8 cellular contexts compared by ENCODE assay signal in the genomic region with DNA sequence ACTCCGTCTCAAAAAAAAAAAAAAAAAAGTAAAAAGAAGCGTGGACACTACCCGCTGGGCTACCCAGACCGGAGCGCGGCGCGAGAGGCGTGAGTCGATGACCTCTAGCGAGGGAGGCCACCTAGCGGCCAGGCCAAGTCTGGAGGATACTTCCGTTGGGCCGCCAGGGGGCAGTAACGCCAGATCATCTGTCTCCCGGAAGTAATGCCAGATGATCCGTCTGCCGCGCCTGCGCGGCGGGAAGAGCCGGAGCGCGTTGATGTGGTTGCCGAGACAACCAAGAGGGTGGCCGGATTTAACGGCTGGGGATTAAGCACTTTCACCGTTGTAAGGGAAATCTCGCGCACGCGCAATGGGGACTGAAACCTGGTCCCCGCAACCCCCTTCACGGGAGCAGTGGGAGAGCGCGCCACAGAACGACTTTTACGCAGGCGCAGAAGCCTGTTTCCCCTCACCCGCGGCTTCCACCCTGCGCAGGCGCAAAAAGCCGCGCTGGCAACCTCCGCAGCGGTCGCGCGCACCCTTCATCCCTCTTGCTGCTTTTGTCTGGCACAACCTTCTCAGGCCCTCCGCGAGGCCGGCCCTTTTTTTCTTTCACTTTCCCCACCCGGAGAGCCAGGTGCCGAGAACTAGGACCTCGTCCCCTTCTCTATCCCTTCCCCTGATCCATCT. TPM values are rescaled to one million over a fixed set of nuclear protein-coding genes. Genes with fewer than 3 reads are reported as not detected.
DNase-seq lines count a peak whose midpoint lies in the region; ATAC-seq, FAIRE-seq and TF ChIP-seq lines count a peak whose summit lies in the region.

No MANE protein-coding gene starts in this region.

- H3K27ac ChIP-seq in CD4-positive, alpha-beta T cell (ENCODE audit: low read depth, low read length): peak overlapping the region; percentile 100
- H3K27ac ChIP-seq in HepG2 (ENCODE audit: extremely low read length, insufficient read depth, low read length): peak overlapping the region; percentile 99

- TF ChIP-seq CTCF in CD4-positive, alpha-beta T cell (IDR thresholded peaks at IDR 0.05): peak; percentile 100
- TF ChIP-seq CTCF in HepG2 (CRISPR knock-in tag; IDR thresholded peaks at IDR 0.05): peak; percentile 99

- peak; percentile 98 to 100 (median 98) for DNase-seq in CD4-positive, alpha-beta T cell
- peak; percentile 99 for DNase-seq in NCI-H69 (lab: John Stamatoyannopoulos, UW)
- DNase-seq in activated CD4-positive, alpha-beta T cell treated with anti-CD3 and anti-CD28 coated beads, Interleukin-2, amount 50 U/mL, for 1 hour: peak; percentile 99
- peak; percentile 97 for DNase-seq in dedifferentiated amniotic fluid mesenchymal stem cell (ENCODE audit: extremely low spot score)
- DNase-seq in HepG2 (ENCODE audit: low spot score): peak; percentile 97
- DNase-seq in stimulated activated CD4-positive, alpha-beta T cell treated with anti-CD3 and anti-CD28 coated beads, Interleukin-2, amount 100 ng/mL, for 48 hours: peak; percentile 93 to 97

- under 1% methylated on average over 43 of the region's 57 CpGs for WGBS in HepG2 (ENCODE audit: low lambda C conversion rate)

- FAIRE-seq in HepG2 (lab: Jason Lieb, UNC): no peak

- H3K27me3 Mint-ChIP-seq in CD4-positive, alpha-beta T cell: no peaks in the 10 kb centered on the region

- CTCF ChIA-PET in CD4-positive, alpha-beta T cell (lab: Charles Lee): interaction anchor here (0.7 to 2.5 kb wide), 11 partner anchors 10 to 315 kb away, joined by 3 to 29 read pairs (median 5); partner anchors contain the start of genes FIZ1, ZNF581 and ZNF865
- CTCF ChIA-PET in HepG2 (lab: Yijun Ruan, JAX; ENCODE audit: low intra/inter-chr PET ratio, low total read pairs): interaction anchor here (0.7 to 2.3 kb wide), 4 partner anchors 9 to 21 kb away, joined by 3 to 21 read pairs (median 6); no protein-coding TSS in a partner anchor

- peak; percentile 54 to 80; a peak in 3 of 4 replicates for TF ChIP-seq POLR2A in HepG2 (IDR thresholded peaks at IDR 0.05; ENCODE audit: insufficient read depth in 1 of 2, low read depth in 2 of 2, low read length in 2 of 2)

- H3K9me3 Mint-ChIP-seq in CD4-positive, alpha-beta T cell: no peaks in the 10 kb centered on the region

- H3K4me2 ChIP-seq in HepG2 (ENCODE audit: low read depth, low read length): peak overlapping the region; percentile 91

- TSS peak; percentile 82 for BruUV-seq in HepG2 (replicated peaks; lab: Mats Ljungman, UMichigan)

- H4K20me1 ChIP-seq in HepG2 (ENCODE audit: insufficient read depth, low read length): peaks cover 34% of the 10 kb centered on the region

- peaks cover 43% of the 10 kb centered on the region for H3K4me1 Mint-ChIP-seq in CD4-positive, alpha-beta T cell (ENCODE audit: low read depth)

- TF ChIP-seq RAD21 in HepG2 (CRISPR knock-in tag; IDR thresholded peaks at IDR 0.05): peak; percentile 79

- H3K79me2 ChIP-seq in HepG2 (ENCODE audit: insufficient read depth, low read length): peaks cover 35% of the 10 kb centered on the region

- peaks cover 32% of the 10 kb centered on the region for H3K4me1 ChIP-seq in HepG2 (ENCODE audit: insufficient read depth, low read length)

- H3K36me3 Mint-ChIP-seq in CD4-positive, alpha-beta T cell (ENCODE audit: low read depth): peaks cover 32% of the 10 kb centered on the region

- H3K4me3 ChIP-seq in HepG2 (replicated peaks in 1 of 3; ENCODE audit: insufficient read depth in 1 of 3, low read depth in 2 of 3, low read length in 3 of 3): peak overlapping the region; percentile 85 to 99 (median 97)

- H3K4me3 Mint-ChIP-seq in CD4-positive, alpha-beta T cell: peak overlapping the region; percentile 94

- H3K9ac ChIP-seq in HepG2 (ENCODE audit: insufficient read depth, low read depth, low read length): peak overlapping the region; percentile 99

- TF ChIP-seq EP300 in HepG2 (IDR thresholded peaks at IDR 0.05; ENCODE audit: low read depth in 2 of 2, low read length in 2 of 2): 0 out of 4 replicates have a peak, but pooled peaks of 1 of the 2 experiments have one; percentile 35
- TF ChIP-seq EP300 in HepG2 (CRISPR knock-in tag; IDR thresholded peaks at IDR 0.05; ENCODE audit: borderline replicate concordance): no peak

- in situ Hi-C loops in HepG2 (cut with HindIII; ENCODE audit: extremely low pct_ligation_motif_present, low pct_unique_long_range_greater_than_20kb): no loop called here

- H3K36me3 ChIP-seq in HepG2 (replicated peaks in 1 of 2; ENCODE audit: control insufficient read depth in 1 of 2, insufficient read depth in 2 of 2, low read length in 2 of 2): peaks cover 0 to 2% of the 10 kb centered on the region in 2 experiments; a peak in 3 of 5 replicates

- POLR2A ChIA-PET in CD4-positive, alpha-beta T cell (lab: Charles Lee): interaction anchor here (0.6 to 3.9 kb wide), 37 partner anchors 8 to 1538 kb away, joined by 3 to 43 read pairs (median 4); partner anchors contain the start of genes CNOT3, FIZ1, HSPBP1 and KMT5C
- POLR2A ChIA-PET in HepG2 (lab: Yijun Ruan, JAX): interaction anchor here (0.7 to 2.1 kb wide), 26 partner anchors 9 to 1464 kb away, joined by 3 to 27 read pairs (median 6); partner anchors contain the start of genes EPN1, FIZ1, HSPBP1 and ISOC2

- ATAC-seq in CD4-positive, alpha-beta T cell (ENCODE audit: poor library complexity): peak; percentile 54
- ATAC-seq in GM19395 (IDR thresholded peaks at IDR 0.05; ENCODE audit: unreplicated experiment) (peak; percentile 54), HG03558 (IDR thresholded peaks at IDR 0.05; ENCODE audit: extremely low read depth, unreplicated experiment) (peak; percentile 25), HepG2 (peak; percentile 47)

- H3K27ac Mint-ChIP-seq in CD4-positive, alpha-beta T cell: peak overlapping the region; percentile 93

- no peak overlapping the region for H2AFZ ChIP-seq in HepG2 (ENCODE audit: low read length)

- intact Hi-C loops in CD4-positive, alpha-beta T cell (cut with DNase I, micrococcal nuclease): loop anchor here (1.0 to 10.0 kb wide), 3 partner anchors 21 to 1459 kb away; partner anchors contain the start of genes FIZ1 (in 2 of the 2) and TSEN34 (in 1 of the 2)
- intact Hi-C loops in HepG2 (cut with micrococcal nuclease; ENCODE audit: unreplicated experiment): no loop called here

- H3K27me3 ChIP-seq in CD4-positive, alpha-beta T cell (ENCODE audit: control insufficient read depth, insufficient read depth, low read length): no peaks in the 10 kb centered on the region
- H3K27me3 ChIP-seq in HepG2 (ENCODE audit: control insufficient read depth in 1 of 2, insufficient read depth in 2 of 2, low read length in 2 of 2): no peaks in the 10 kb centered on the region; a peak in 1 of 5 replicates

- no peaks in the 10 kb centered on the region for H3K9me3 ChIP-seq in CD4-positive, alpha-beta T cell (ENCODE audit: control insufficient read depth, low read length)
- no peaks in the 10 kb centered on the region for H3K9me3 ChIP-seq in HepG2 (ENCODE audit: low read length)

RNA-seq across cellular contexts. Expression of gene U2AF2, which starts 1.0 kb away (rescaled TPM):
- total RNA-seq in CD4-positive, alpha-beta T cell: 100 to 1,000 TPM; 209 to 212 TPM
- total RNA-seq in HepG2 (2016; rRNA removed; fragmentation: Illumina TruSeq; extraction: Trizol): 124 and 127 TPM in 2 replicates
- total RNA-seq in HepG2 (2016; cell fraction: cytosol; rRNA removed; fragmentation: Illumina TruSeq; extraction: Trizol; ENCODE audit: low read depth): 22.0 and 23.9 TPM in 2 replicates
- 117 and 129 TPM in 2 replicates for total RNA-seq in HepG2 (2016; cell fraction: insoluble cytoplasmic fraction; rRNA removed; fragmentation: Illumina TruSeq; extraction: Trizol)
- 34.1 and 39.9 TPM in 2 replicates for total RNA-seq in HepG2 (2016; cell fraction: membrane; rRNA removed; fragmentation: Illumina TruSeq; extraction: Trizol)
- 67.4 and 78.0 TPM in 2 replicates for total RNA-seq in HepG2 (2016; cell fraction: nucleus; rRNA removed; fragmentation: Illumina TruSeq; extraction: Trizol)
- 84.3 and 116 TPM in 2 replicates for polyA plus RNA-seq in HepG2 (2011; rRNA removed)
- polyA plus RNA-seq in HepG2 (2011; cell fraction: cytosol; rRNA removed): 64.9 and 87.3 TPM in 2 replicates
- 388 and 484 TPM in 2 replicates for polyA plus RNA-seq in HepG2 (2011; cell fraction: nucleus; rRNA removed)
- polyA plus RNA-seq in HepG2 (2012): 86.8 and 111 TPM in 2 replicates
- 10.3 TPM in 2 replicates for polyA plus RNA-seq in HepG2 (2016; cell fraction: cytosol; fragmentation: Illumina TruSeq; extraction: Trizol; ENCODE audit: low read depth)
- polyA plus RNA-seq in HepG2 (2016; cell fraction: insoluble cytoplasmic fraction; fragmentation: Illumina TruSeq; extraction: Trizol; ENCODE audit: low read depth): 146 and 162 TPM in 2 replicates
- 21.2 and 21.5 TPM in 2 replicates for polyA plus RNA-seq in HepG2 (2016; cell fraction: membrane; fragmentation: Illumina TruSeq; extraction: Trizol; ENCODE audit: low read depth)
- polyA plus RNA-seq in HepG2 (2016; cell fraction: nucleus; fragmentation: Illumina TruSeq; extraction: Trizol; ENCODE audit: insufficient read depth, low read depth): 178 and 182 TPM in 2 replicates
- polyA minus RNA-seq in HepG2 (2011; rRNA and poly(A)+ RNA removed; ENCODE audit: low replicate concordance): 124 and 144 TPM in 2 replicates
- polyA minus RNA-seq in HepG2 (2011; cell fraction: cytosol; rRNA and poly(A)+ RNA removed): 41.7 and 55.9 TPM in 2 replicates
- polyA minus RNA-seq in HepG2 (2011; cell fraction: nucleus; rRNA and poly(A)+ RNA removed): 60.4 and 76.0 TPM in 2 replicates

RNA-seq across cellular contexts. Expression of gene CCDC106, which starts 5.8 kb away (rescaled TPM):
- total RNA-seq in CD4-positive, alpha-beta T cell: 1 to 10 TPM; 1.7 to 1.8 TPM
- 7.0 and 8.8 TPM in 2 replicates for total RNA-seq in HepG2 (2016; rRNA removed; fragmentation: Illumina TruSeq; extraction: Trizol)
- 10.8 and 12.3 TPM in 2 replicates for total RNA-seq in HepG2 (2016; cell fraction: cytosol; rRNA removed; fragmentation: Illumina TruSeq; extraction: Trizol; ENCODE audit: low read depth)
- total RNA-seq in HepG2 (2016; cell fraction: insoluble cytoplasmic fraction; rRNA removed; fragmentation: Illumina TruSeq; extraction: Trizol): 4.5 and 9.6 TPM in 2 replicates
- total RNA-seq in HepG2 (2016; cell fraction: membrane; rRNA removed; fragmentation: Illumina TruSeq; extraction: Trizol): 15.2 and 19.5 TPM in 2 replicates
- total RNA-seq in HepG2 (2016; cell fraction: nucleus; rRNA removed; fragmentation: Illumina TruSeq; extraction: Trizol): 4.3 and 4.4 TPM in 2 replicates
- polyA plus RNA-seq in HepG2 (2011; rRNA removed): 4.7 and 6.2 TPM in 2 replicates
- polyA plus RNA-seq in HepG2 (2011; cell fraction: cytosol; rRNA removed): 3.2 and 6.1 TPM in 2 replicates
- 12.9 and 13.3 TPM in 2 replicates for polyA plus RNA-seq in HepG2 (2011; cell fraction: nucleus; rRNA removed)
- polyA plus RNA-seq in HepG2 (2012): 4.6 and 4.9 TPM in 2 replicates
- 17.8 and 22.3 TPM in 2 replicates for polyA plus RNA-seq in HepG2 (2016; cell fraction: cytosol; fragmentation: Illumina TruSeq; extraction: Trizol; ENCODE audit: low read depth)
- polyA plus RNA-seq in HepG2 (2016; cell fraction: insoluble cytoplasmic fraction; fragmentation: Illumina TruSeq; extraction: Trizol; ENCODE audit: low read depth): 10.6 and 16.4 TPM in 2 replicates
- 23.8 and 25.2 TPM in 2 replicates for polyA plus RNA-seq in HepG2 (2016; cell fraction: membrane; fragmentation: Illumina TruSeq; extraction: Trizol; ENCODE audit: low read depth)
- 20.2 and 22.7 TPM in 2 replicates for polyA plus RNA-seq in HepG2 (2016; cell fraction: nucleus; fragmentation: Illumina TruSeq; extraction: Trizol; ENCODE audit: insufficient read depth, low read depth)
- 4.4 and 6.2 TPM in 2 replicates for polyA minus RNA-seq in HepG2 (2011; rRNA and poly(A)+ RNA removed; ENCODE audit: low replicate concordance)
- 1.8 and 3.4 TPM in 2 replicates for polyA minus RNA-seq in HepG2 (2011; cell fraction: cytosol; rRNA and poly(A)+ RNA removed)
- 2.2 and 3.9 TPM in 2 replicates for polyA minus RNA-seq in HepG2 (2011; cell fraction: nucleus; rRNA and poly(A)+ RNA removed)

RNA-seq across cellular contexts. Expression of gene ZNF581, which starts 10.3 kb away (rescaled TPM):
- 10 to 100 TPM; 23.1 to 24.7 TPM for total RNA-seq in CD4-positive, alpha-beta T cell
- 18.4 and 19.6 TPM in 2 replicates for total RNA-seq in HepG2 (2016; rRNA removed; fragmentation: Illumina TruSeq; extraction: Trizol)
- total RNA-seq in HepG2 (2016; cell fraction: cytosol; rRNA removed; fragmentation: Illumina TruSeq; extraction: Trizol; ENCODE audit: low read depth): 34.0 and 35.7 TPM in 2 replicates
- total RNA-seq in HepG2 (2016; cell fraction: insoluble cytoplasmic fraction; rRNA removed; fragmentation: Illumina TruSeq; extraction: Trizol): 17.7 and 20.9 TPM in 2 replicates
- 38.4 and 42.1 TPM in 2 replicates for total RNA-seq in HepG2 (2016; cell fraction: membrane; rRNA removed; fragmentation: Illumina TruSeq; extraction: Trizol)
- total RNA-seq in HepG2 (2016; cell fraction: nucleus; rRNA removed; fragmentation: Illumina TruSeq; extraction: Trizol): 10.8 and 12.4 TPM in 2 replicates
- polyA plus RNA-seq in HepG2 (2011; rRNA removed): 49.5 and 52.6 TPM in 2 replicates
- 38.8 and 63.7 TPM in 2 replicates for polyA plus RNA-seq in HepG2 (2011; cell fraction: cytosol; rRNA removed)
- polyA plus RNA-seq in HepG2 (2011; cell fraction: nucleus; rRNA removed): 31.7 and 33.0 TPM in 2 replicates
- 36.3 and 55.4 TPM in 2 replicates for polyA plus RNA-seq in HepG2 (2012)
- polyA plus RNA-seq in HepG2 (2016; cell fraction: cytosol; fragmentation: Illumina TruSeq; extraction: Trizol; ENCODE audit: low read depth): 26.5 and 29.6 TPM in 2 replicates
- 17.0 and 19.4 TPM in 2 replicates for polyA plus RNA-seq in HepG2 (2016; cell fraction: insoluble cytoplasmic fraction; fragmentation: Illumina TruSeq; extraction: Trizol; ENCODE audit: low read depth)
- 31.3 and 37.7 TPM in 2 replicates for polyA plus RNA-seq in HepG2 (2016; cell fraction: membrane; fragmentation: Illumina TruSeq; extraction: Trizol; ENCODE audit: low read depth)
- polyA plus RNA-seq in HepG2 (2016; cell fraction: nucleus; fragmentation: Illumina TruSeq; extraction: Trizol; ENCODE audit: insufficient read depth, low read depth): 21.8 and 23.7 TPM in 2 replicates
- 18.8 and 71.6 TPM in 2 replicates for polyA minus RNA-seq in HepG2 (2011; rRNA and poly(A)+ RNA removed; ENCODE audit: low replicate concordance)
- 32.7 and 49.8 TPM in 2 replicates for polyA minus RNA-seq in HepG2 (2011; cell fraction: cytosol; rRNA and poly(A)+ RNA removed)
- 8.4 and 9.6 TPM in 2 replicates for polyA minus RNA-seq in HepG2 (2011; cell fraction: nucleus; rRNA and poly(A)+ RNA removed)

RNA-seq across cellular contexts. Expression of gene ZNF580, which starts 13.0 kb away (rescaled TPM):
- total RNA-seq in CD4-positive, alpha-beta T cell: 10 to 100 TPM; 45.2 to 46.6 TPM
- 3.0 and 4.4 TPM in 2 replicates for total RNA-seq in HepG2 (2016; rRNA removed; fragmentation: Illumina TruSeq; extraction: Trizol)
- total RNA-seq in HepG2 (2016; cell fraction: cytosol; rRNA removed; fragmentation: Illumina TruSeq; extraction: Trizol; ENCODE audit: low read depth): 4.9 and 7.2 TPM in 2 replicates
- total RNA-seq in HepG2 (2016; cell fraction: insoluble cytoplasmic fraction; rRNA removed; fragmentation: Illumina TruSeq; extraction: Trizol): 1.4 and 3.8 TPM in 2 replicates
- total RNA-seq in HepG2 (2016; cell fraction: membrane; rRNA removed; fragmentation: Illumina TruSeq; extraction: Trizol): 6.2 and 8.6 TPM in 2 replicates
- total RNA-seq in HepG2 (2016; cell fraction: nucleus; rRNA removed; fragmentation: Illumina TruSeq; extraction: Trizol): 3.4 and 4.3 TPM in 2 replicates
- 6.0 and 7.0 TPM in 2 replicates for polyA plus RNA-seq in HepG2 (2011; rRNA removed)
- polyA plus RNA-seq in HepG2 (2011; cell fraction: cytosol; rRNA removed): 4.7 and 7.3 TPM in 2 replicates
- polyA plus RNA-seq in HepG2 (2011; cell fraction: nucleus; rRNA removed): 27.6 and 35.1 TPM in 2 replicates
- polyA plus RNA-seq in HepG2 (2012): 18.9 and 26.2 TPM in 2 replicates
- polyA plus RNA-seq in HepG2 (2016; cell fraction: cytosol; fragmentation: Illumina TruSeq; extraction: Trizol; ENCODE audit: low read depth): 32.0 and 36.6 TPM in 2 replicates
- 11.3 and 16.8 TPM in 2 replicates for polyA plus RNA-seq in HepG2 (2016; cell fraction: insoluble cytoplasmic fraction; fragmentation: Illumina TruSeq; extraction: Trizol; ENCODE audit: low read depth)
- 30.4 and 35.3 TPM in 2 replicates for polyA plus RNA-seq in HepG2 (2016; cell fraction: membrane; fragmentation: Illumina TruSeq; extraction: Trizol; ENCODE audit: low read depth)
- 20.0 and 25.7 TPM in 2 replicates for polyA plus RNA-seq in HepG2 (2016; cell fraction: nucleus; fragmentation: Illumina TruSeq; extraction: Trizol; ENCODE audit: insufficient read depth, low read depth)
- polyA minus RNA-seq in HepG2 (2011; rRNA and poly(A)+ RNA removed; ENCODE audit: low replicate concordance): 7.9 and 9.8 TPM in 2 replicates
- 8.1 and 9.1 TPM in 2 replicates for polyA minus RNA-seq in HepG2 (2011; cell fraction: cytosol; rRNA and poly(A)+ RNA removed)
- 7.1 and 8.8 TPM in 2 replicates for polyA minus RNA-seq in HepG2 (2011; cell fraction: nucleus; rRNA and poly(A)+ RNA removed)

RNA-seq across cellular contexts. Expression of gene EPN1, which starts 21.2 kb away (rescaled TPM):
- total RNA-seq in CD4-positive, alpha-beta T cell: 10 to 100 TPM; 39.0 to 40.5 TPM
- total RNA-seq in HepG2 (2016; rRNA removed; fragmentation: Illumina TruSeq; extraction: Trizol): 28.9 and 32.6 TPM in 2 replicates
- total RNA-seq in HepG2 (2016; cell fraction: cytosol; rRNA removed; fragmentation: Illumina TruSeq; extraction: Trizol; ENCODE audit: low read depth): 52.8 and 53.7 TPM in 2 replicates
- total RNA-seq in HepG2 (2016; cell fraction: insoluble cytoplasmic fraction; rRNA removed; fragmentation: Illumina TruSeq; extraction: Trizol): 25.9 and 29.9 TPM in 2 replicates
- 128 and 129 TPM in 2 replicates for total RNA-seq in HepG2 (2016; cell fraction: membrane; rRNA removed; fragmentation: Illumina TruSeq; extraction: Trizol)
- 16.4 and 20.8 TPM in 2 replicates for total RNA-seq in HepG2 (2016; cell fraction: nucleus; rRNA removed; fragmentation: Illumina TruSeq; extraction: Trizol)
- polyA plus RNA-seq in HepG2 (2011; rRNA removed): 31.7 and 43.7 TPM in 2 replicates
- 46.0 and 71.9 TPM in 2 replicates for polyA plus RNA-seq in HepG2 (2011; cell fraction: cytosol; rRNA removed)
- 59.6 and 61.3 TPM in 2 replicates for polyA plus RNA-seq in HepG2 (2011; cell fraction: nucleus; rRNA removed)
- 69.9 and 79.8 TPM in 2 replicates for polyA plus RNA-seq in HepG2 (2012)
- 193 and 205 TPM in 2 replicates for polyA plus RNA-seq in HepG2 (2016; cell fraction: cytosol; fragmentation: Illumina TruSeq; extraction: Trizol; ENCODE audit: low read depth)
- 64.3 and 84.2 TPM in 2 replicates for polyA plus RNA-seq in HepG2 (2016; cell fraction: insoluble cytoplasmic fraction; fragmentation: Illumina TruSeq; extraction: Trizol; ENCODE audit: low read depth)
- polyA plus RNA-seq in HepG2 (2016; cell fraction: membrane; fragmentation: Illumina TruSeq; extraction: Trizol; ENCODE audit: low read depth): 245 and 288 TPM in 2 replicates
- 57.0 and 57.7 TPM in 2 replicates for polyA plus RNA-seq in HepG2 (2016; cell fraction: nucleus; fragmentation: Illumina TruSeq; extraction: Trizol; ENCODE audit: insufficient read depth, low read depth)
- polyA minus RNA-seq in HepG2 (2011; rRNA and poly(A)+ RNA removed; ENCODE audit: low replicate concordance): 37.6 and 70.9 TPM in 2 replicates
- polyA minus RNA-seq in HepG2 (2011; cell fraction: cytosol; rRNA and poly(A)+ RNA removed): 66.7 and 69.6 TPM in 2 replicates
- 14.3 and 14.4 TPM in 2 replicates for polyA minus RNA-seq in HepG2 (2011; cell fraction: nucleus; rRNA and poly(A)+ RNA removed)

Comparison
In these comparisons a context has a peak if more than half of its experiments do, and no peak if none do; other contexts are left out.
1. Peak in every context shown above with its lines: DNase-seq, ATAC-seq, H3K4me3 ChIP-seq and H3K27ac ChIP-seq.